Comparison of ENCODE assay signal across 13 cellular contexts in genomic region chr19:38478273-38478971, GRCh38. TPM values are rescaled to one million over a fixed set of nuclear protein-coding genes. Genes with fewer than 3 reads are reported as not detected.
DNase-seq lines count a peak whose midpoint lies in the region; ATAC-seq and TF ChIP-seq lines count a peak whose summit lies in the region.
"Had no signal": no experiment of that assay in that cellular context is flagged by ENCODE, and none has a peak within 500 bp of the region (broad histone marks: within the 10 kb centered on the region; RNA-seq: fewer than 3 reads in every experiment).

No MANE protein-coding gene starts in this region.

- H3K4me3 ChIP-seq in Jurkat, Clone E6-1 (ENCODE audit: low read length), result no peak overlapping the region
- H3K4me3 ChIP-seq in SK-N-SH (ENCODE audit: low read depth in 2 of 2, low read length in 1 of 2) (no peak overlapping the region), esophagus squamous epithelium (no peak overlapping the region)
- H3K4me3 ChIP-seq: breast epithelium, MG63, stomach had no signal

- TF ChIP-seq CTCF in SK-N-SH (IDR thresholded peaks at IDR 0.05) (peak; percentile 41), nephron progenitor cell (IDR thresholded peaks at IDR 0.05) (peak; percentile 38), esophagus squamous epithelium (IDR thresholded peaks at IDR 0.05) (no peak)

- peaks cover 3% of the 10 kb centered on the region for H3K27me3 Mint-ChIP-seq in nephron progenitor cell (ENCODE audit: low read depth, poor library complexity)

- H3K9me2 ChIP-seq in SK-N-SH, result no peaks in the 10 kb centered on the region

- H3K9me3 ChIP-seq in SK-N-SH, result no peaks in the 10 kb centered on the region
- H3K9me3 ChIP-seq in esophagus squamous epithelium, result no peaks in the 10 kb centered on the region
- H3K9me3 ChIP-seq: breast epithelium, MG63, stomach had no signal

- H2AFZ ChIP-seq in SK-N-SH (ENCODE audit: low read depth), result no peak overlapping the region

- no peak for TF ChIP-seq POLR2A in esophagus squamous epithelium (IDR thresholded peaks at IDR 0.05)

- H3K27ac ChIP-seq in SK-N-SH (ENCODE audit: low read depth in 2 of 2, low read length in 1 of 2) (no peak overlapping the region), esophagus squamous epithelium (no peak overlapping the region)
- H3K27ac ChIP-seq: breast epithelium, stomach had no signal

- POLR2A ChIA-PET in SK-N-SH (lab: Yijun Ruan, JAX), result interaction anchor here (1.3 kb wide), 1 partner anchor 157 kb away, joined by 4 read pairs; no protein-coding TSS in a partner anchor

- WGBS in SK-N-SH (ENCODE audit: low lambda C conversion rate), result 49% methylated on average over 16 of the region's 16 CpGs
- WGBS in esophagus squamous epithelium, 2 donors, result 73 to 93% methylated on average over 5 to 9 of the region's 16 CpGs

- TF ChIP-seq EP300 in SK-N-SH (IDR thresholded peaks at IDR 0.05; ENCODE audit: borderline replicate concordance in 1 of 2, low read depth in 1 of 2, low read length in 1 of 2), result no peak

- TF ChIP-seq RAD21 in SK-N-SH (IDR thresholded peaks at IDR 0.05; ENCODE audit: low read length), result peak; percentile 58

- no peaks in the 10 kb centered on the region for H3K36me3 Mint-ChIP-seq in nephron progenitor cell (ENCODE audit: low read depth)

- no peaks in the 10 kb centered on the region for H3K4me1 ChIP-seq in SK-N-SH (ENCODE audit: control insufficient read depth in 1 of 2, insufficient read depth in 2 of 2, low read depth in 1 of 2, low read length in 1 of 2)
- H3K4me1 ChIP-seq in esophagus squamous epithelium, result no peaks in the 10 kb centered on the region
- H3K4me1 ChIP-seq: breast epithelium, stomach had no signal

- CTCF ChIA-PET in SK-N-SH (lab: Yijun Ruan, JAX), result interaction anchor here (0.5 to 1.4 kb wide), 6 partner anchors 9 to 488 kb away, joined by 3 to 4 read pairs (median 3); partner anchors contain the start of gene FAM98C

- H4K20me1 ChIP-seq in SK-N-SH (ENCODE audit: insufficient read depth), result no peaks in the 10 kb centered on the region

- no peak for ATAC-seq in GM19351 (IDR thresholded peaks at IDR 0.05; ENCODE audit: unreplicated experiment)

- H3K27ac Mint-ChIP-seq in nephron progenitor cell, result no peak overlapping the region

- intact Hi-C loops in esophagus squamous epithelium (cut with DNase I), result no loop called here

- no peak overlapping the region for H3K4me2 ChIP-seq in SK-N-SH

- no peaks in the 10 kb centered on the region for H3K9me3 Mint-ChIP-seq in nephron progenitor cell

- H3K36me3 ChIP-seq in SK-N-SH (replicated peaks in 1 of 2; ENCODE audit: control insufficient read depth in 1 of 2, insufficient read depth in 2 of 2, low read length in 1 of 2), result no peaks in the 10 kb centered on the region
- no peaks in the 10 kb centered on the region for H3K36me3 ChIP-seq in esophagus squamous epithelium
- H3K36me3 ChIP-seq: breast epithelium, MG63 had no signal

- H3F3A ChIP-seq in SK-N-SH (replicated peaks; ENCODE audit: insufficient read depth), result no peaks in the 10 kb centered on the region

- H3K4me1 Mint-ChIP-seq in nephron progenitor cell, result peaks cover 8% of the 10 kb centered on the region

- peak; percentile 42 for DNase-seq in NCI-H748 (lab: John Stamatoyannopoulos, UW; ENCODE audit: unreplicated experiment)
- no peak for DNase-seq in NCI-H748 treated with DMSO at 0.1 percent for 48 hours (lab: John Stamatoyannopoulos, UW)
- DNase-seq in Jurkat, Clone E6-1 (ENCODE audit: low read depth, low spot score), result peak; percentile 25
- peak; percentile 64 for DNase-seq in SK-N-SH
- DNase-seq in nephron progenitor cell, result no peak
- no peak for DNase-seq in esophagus squamous epithelium (lab: John Stamatoyannopoulos, UW)
- DNase-seq in DMS153 (lab: John Stamatoyannopoulos, UW), result no peak
- DNase-seq: activated CD4-positive, CD25-positive, alpha-beta regulatory T cell treated with anti-CD3 and anti-CD28 coated beads, Interleukin-2, amount 50 U/mL, for 72 hours; MG63; retina; stomach had no signal

- H3K27me3 ChIP-seq in SK-N-SH (ENCODE audit: insufficient read depth), result peaks cover 43% of the 10 kb centered on the region; the same call in 1 of the 2 replicates
- H3K27me3 ChIP-seq in esophagus squamous epithelium, result peaks cover 0 to 12% (median 0%) of the 10 kb centered on the region in 4 donors
- H3K27me3 ChIP-seq: breast epithelium had no signal

- no peak overlapping the region for H3K9ac ChIP-seq in SK-N-SH

- no peak overlapping the region for H3K4me3 Mint-ChIP-seq in nephron progenitor cell

- no peaks in the 10 kb centered on the region for H3K79me2 ChIP-seq in SK-N-SH (ENCODE audit: insufficient read depth)

TF ChIP-seq in SK-N-SH, 30 proteins besides CTCF, POLR2A, EP300 and RAD21:
- TF ChIP-seq FOSL2 (IDR thresholded peaks at IDR 0.05; ENCODE audit: borderline replicate concordance, low read depth), result no peak
- TF ChIP-seq POLR2AphosphoS5 (IDR thresholded peaks at IDR 0.05; ENCODE audit: low read depth, low read length), result no peak
- TF ChIP-seq MEF2A (IDR thresholded peaks at IDR 0.05; ENCODE audit: borderline replicate concordance, low read depth), result no peak
- no peak for TF ChIP-seq FOXM1 (IDR thresholded peaks at IDR 0.05; ENCODE audit: low read depth)
- no peak for TF ChIP-seq GATA2 (CRISPR knock-in tag; IDR thresholded peaks at IDR 0.05)
- no peak for TF ChIP-seq MAX (IDR thresholded peaks at IDR 0.05; ENCODE audit: low read depth)
- no peak for TF ChIP-seq NFIC (IDR thresholded peaks at IDR 0.05; ENCODE audit: borderline replicate concordance)

RNA-seq across cellular contexts. Expression of gene RYR1, which starts 44.9 kb away (rescaled TPM):
- polyA plus RNA-seq in Jurkat, Clone E6-1 (2012; ENCODE audit: insufficient read depth, insufficient read length), result not detected
- polyA plus RNA-seq in SK-N-SH (2012; rRNA removed), result under 0.01 TPM in 2 replicates
- polyA plus RNA-seq in SK-N-SH (2012; cell fraction: cytosol; rRNA removed), result under 0.01 TPM in 2 replicates
- 0.02 and 0.08 TPM in 2 replicates for polyA plus RNA-seq in SK-N-SH (2012; cell fraction: nucleus; rRNA removed)
- 10 to 100 TPM; 11.2 to 18.3 (median 13.8) TPM for total RNA-seq in esophagus squamous epithelium

RNA-seq across cellular contexts. Expression of gene RASGRP4, which starts 52.4 kb away (rescaled TPM):
- 0.96 TPM for polyA plus RNA-seq in Jurkat, Clone E6-1 (2012; ENCODE audit: insufficient read depth, insufficient read length)
- polyA plus RNA-seq in SK-N-SH (2012; rRNA removed), result not detected in 2 replicates
- not detected in 2 replicates for polyA plus RNA-seq in SK-N-SH (2012; cell fraction: cytosol; rRNA removed)
- not detected in 2 replicates for polyA plus RNA-seq in SK-N-SH (2012; cell fraction: nucleus; rRNA removed)
- total RNA-seq in esophagus squamous epithelium, result 1 to 10 TPM in 1 of 4 donors, under 1 TPM in 2, not detected in 1; 0.35 to 4.2 (median 0.64) TPM

Comparison
In these comparisons a context has a peak if more than half of its experiments do, and no peak if none do; other contexts are left out.
1. DNase-seq: peak in NCI-H748 (single experiment), Jurkat, Clone E6-1 (single experiment) and SK-N-SH (single experiment); none in NCI-H748 treated with DMSO at 0.1 percent for 48 hours (single experiment), nephron progenitor cell (single experiment), esophagus squamous epithelium (single experiment) and DMS153 (single experiment).
2. CTCF ChIP-seq: peak in SK-N-SH (single experiment) and nephron progenitor cell (single experiment); none in esophagus squamous epithelium (0 of 6).